ENCODE assay signal across 8 cellular contexts in genomic region chr1:27366113-27366410, GRCh38. TPM values are rescaled to one million over a fixed set of nuclear protein-coding genes. Genes with fewer than 3 reads are reported as not detected.
DNase-seq lines count a peak whose midpoint lies in the region; ATAC-seq, FAIRE-seq and TF ChIP-seq lines count a peak whose summit lies in the region.

No MANE protein-coding gene starts in this region.

- intact Hi-C loops in HepG2 (cut with micrococcal nuclease; ENCODE audit: unreplicated experiment), result no loop called here

- in situ Hi-C loops in HepG2 (cut with HindIII; ENCODE audit: extremely low pct_ligation_motif_present, low pct_unique_long_range_greater_than_20kb), result no loop called here

- peaks cover 27% of the 10 kb centered on the region for H3K4me1 ChIP-seq in HepG2 (ENCODE audit: insufficient read depth, low read length)

- no peak for TF ChIP-seq CTCF in HFFc6 (IDR thresholded peaks at IDR 0.05)
- TF ChIP-seq CTCF in HepG2 (CRISPR knock-in tag; IDR thresholded peaks at IDR 0.05), result no peak

- POLR2A ChIA-PET in HepG2 (lab: Yijun Ruan, JAX), result interaction anchor here (0.6 to 3.2 kb wide), 14 partner anchors 12 to 407 kb away, joined by 3 to 20 read pairs (median 4); partner anchors contain the start of genes FAM76A, IFI6, SLC9A1 and STX12

- TF ChIP-seq EP300 in HepG2 (IDR thresholded peaks at IDR 0.05; ENCODE audit: low read depth in 2 of 2, low read length in 2 of 2), result no peak
- TF ChIP-seq EP300 in HepG2 (CRISPR knock-in tag; IDR thresholded peaks at IDR 0.05; ENCODE audit: borderline replicate concordance), result no peak

- no peaks in the 10 kb centered on the region for H3K9me3 ChIP-seq in HepG2 (ENCODE audit: low read length)

- H3K4me2 ChIP-seq in HepG2 (ENCODE audit: low read depth, low read length), result peak overlapping the region; percentile 84

- no peak for TF ChIP-seq RAD21 in HepG2 (CRISPR knock-in tag; IDR thresholded peaks at IDR 0.05)

- H3K27ac Mint-ChIP-seq in HFFc6, result peak overlapping the region; percentile 98

- BruUV-seq in HepG2 (replicated peaks; lab: Mats Ljungman, UMichigan), result no TSS peak

- peaks cover 19% of the 10 kb centered on the region for H3K4me1 Mint-ChIP-seq in HFFc6 (ENCODE audit: low read depth)

- H2AFZ ChIP-seq in HepG2 (ENCODE audit: low read length), result no peak overlapping the region

- DNase-seq in DMS114 treated with DMSO at 0.1 percent for 48 hours (lab: John Stamatoyannopoulos, UW; ENCODE audit: unreplicated experiment) (peak; percentile 78), HFFc6 (peak; percentile 53), NCI-H345 treated with DMSO at 0.1 percent for 48 hours (lab: John Stamatoyannopoulos, UW; ENCODE audit: unreplicated experiment) (peak; percentile 73), dermis blood vessel endothelial cell (peak; percentile 81), HepG2 (ENCODE audit: low spot score) (peak; percentile 52), OCI-M2 (lab: John Stamatoyannopoulos, UW; ENCODE audit: unreplicated experiment) (no peak)
- DNase-seq in activated CD4-positive, alpha-beta T cell treated with anti-CD3 and anti-CD28 coated beads, Interleukin-2, amount 50 U/mL, for 24 hours (ENCODE audit: low read depth in 1 of 2, low spot score in 1 of 2), result peak; percentile 43 to 53
- DNase-seq in stimulated activated CD4-positive, alpha-beta T cell treated with anti-CD3 and anti-CD28 coated beads, Interleukin-2, amount 100 ng/mL, for 24 hours, result peak; percentile 80 to 90

- peaks cover 2% of the 10 kb centered on the region for H3K27me3 Mint-ChIP-seq in HFFc6 (ENCODE audit: insufficient read depth)

- H3K9ac ChIP-seq in HepG2 (ENCODE audit: insufficient read depth, low read depth, low read length), result peak overlapping the region; percentile 66; the same call in 1 of the 2 replicates

- H3K79me2 ChIP-seq in HepG2 (ENCODE audit: insufficient read depth, low read length), result no peaks in the 10 kb centered on the region

- peak overlapping the region; percentile 33 for H3K27ac ChIP-seq in HepG2 (ENCODE audit: extremely low read length, insufficient read depth, low read length)

- no peak; a peak in 1 of 4 replicates for TF ChIP-seq POLR2A in HepG2 (IDR thresholded peaks at IDR 0.05; ENCODE audit: insufficient read depth in 1 of 2, low read depth in 2 of 2, low read length in 2 of 2)

- H3K36me3 Mint-ChIP-seq in HFFc6 (ENCODE audit: low read depth), result peaks cover 9% of the 10 kb centered on the region; the same call in 1 of the 2 replicates

- no peaks in the 10 kb centered on the region for H4K20me1 ChIP-seq in HepG2 (ENCODE audit: insufficient read depth, low read length)

- H3K9me3 Mint-ChIP-seq in HFFc6, result no peaks in the 10 kb centered on the region

- WGBS in HepG2 (ENCODE audit: low lambda C conversion rate), result 3% methylated on average over 10 of the region's 30 CpGs

- ATAC-seq in HepG2, result peak; percentile 64

- H3K27me3 ChIP-seq in HepG2 (ENCODE audit: control insufficient read depth in 1 of 2, insufficient read depth in 2 of 2, low read length in 2 of 2), result peaks cover 2 to 16% of the 10 kb centered on the region in 2 experiments; a peak in 3 of 5 replicates

- peak overlapping the region; percentile 64 to 84 (median 84); a peak in 5 of 6 replicates for H3K4me3 ChIP-seq in HepG2 (replicated peaks in 1 of 3; ENCODE audit: insufficient read depth in 1 of 3, low read depth in 2 of 3, low read length in 3 of 3)

- peak overlapping the region; percentile 92 for H3K4me3 Mint-ChIP-seq in HFFc6

- no peak for FAIRE-seq in HepG2 (lab: Jason Lieb, UNC)

- CTCF ChIA-PET in HepG2 (lab: Yijun Ruan, JAX; ENCODE audit: low intra/inter-chr PET ratio, low total read pairs), result interaction anchor here (1.1 kb wide), 1 partner anchor 22 kb away, joined by 3 read pairs; no protein-coding TSS in a partner anchor

- H3K36me3 ChIP-seq in HepG2 (replicated peaks in 1 of 2; ENCODE audit: control insufficient read depth in 1 of 2, insufficient read depth in 2 of 2, low read length in 2 of 2), result no peaks in the 10 kb centered on the region

RNA-seq across cellular contexts. Expression of gene MAP3K6, which starts 0.7 kb away (rescaled TPM):
- total RNA-seq in HFFc6 (2021; fragmentation: NEBNext Ultra II Directional; extraction: Animal tissue kit (Norgen Biotek cat#: 25700)), result 10 to 100 TPM; 22.6 to 30.8 (median 27.7) TPM
- total RNA-seq in dermis blood vessel endothelial cell (6.6 and 10.3 TPM in 2 replicates), HepG2 (2016; rRNA removed; fragmentation: Illumina TruSeq; extraction: Trizol) (2.7 and 3.5 TPM in 2 replicates)
- total RNA-seq in HepG2 (2016; cell fraction: cytosol; rRNA removed; fragmentation: Illumina TruSeq; extraction: Trizol; ENCODE audit: low read depth), result 0.62 and 2.3 TPM in 2 replicates
- 2.6 and 2.8 TPM in 2 replicates for total RNA-seq in HepG2 (2016; cell fraction: insoluble cytoplasmic fraction; rRNA removed; fragmentation: Illumina TruSeq; extraction: Trizol)
- 0.93 and 0.99 TPM in 2 replicates for total RNA-seq in HepG2 (2016; cell fraction: membrane; rRNA removed; fragmentation: Illumina TruSeq; extraction: Trizol)
- total RNA-seq in HepG2 (2016; cell fraction: nucleus; rRNA removed; fragmentation: Illumina TruSeq; extraction: Trizol), result 1.8 and 2.3 TPM in 2 replicates
- 2.7 and 3.2 TPM in 2 replicates for polyA plus RNA-seq in HepG2 (2011; rRNA removed)
- 1.2 and 1.4 TPM in 2 replicates for polyA plus RNA-seq in HepG2 (2011; cell fraction: cytosol; rRNA removed)
- 20.8 and 29.2 TPM in 2 replicates for polyA plus RNA-seq in HepG2 (2011; cell fraction: nucleus; rRNA removed)
- 0.97 and 2.1 TPM in 2 replicates for polyA plus RNA-seq in HepG2 (2012)
- polyA plus RNA-seq in HepG2 (2016; cell fraction: cytosol; fragmentation: Illumina TruSeq; extraction: Trizol; ENCODE audit: low read depth), result 0.44 and 1.2 TPM in 2 replicates
- 2.4 and 2.8 TPM in 2 replicates for polyA plus RNA-seq in HepG2 (2016; cell fraction: insoluble cytoplasmic fraction; fragmentation: Illumina TruSeq; extraction: Trizol; ENCODE audit: low read depth)
- polyA plus RNA-seq in HepG2 (2016; cell fraction: membrane; fragmentation: Illumina TruSeq; extraction: Trizol; ENCODE audit: low read depth), result 1.1 and 1.2 TPM in 2 replicates
- polyA plus RNA-seq in HepG2 (2016; cell fraction: nucleus; fragmentation: Illumina TruSeq; extraction: Trizol; ENCODE audit: insufficient read depth, low read depth), result 5.1 and 8.1 TPM in 2 replicates
- polyA minus RNA-seq in HepG2 (2011; rRNA and poly(A)+ RNA removed; ENCODE audit: low replicate concordance), result 5.7 and 12.4 TPM in 2 replicates
- polyA minus RNA-seq in HepG2 (2011; cell fraction: cytosol; rRNA and poly(A)+ RNA removed), result 0.59 and 1.5 TPM in 2 replicates
- polyA minus RNA-seq in HepG2 (2011; cell fraction: nucleus; rRNA and poly(A)+ RNA removed), result 3.4 and 4.0 TPM in 2 replicates

RNA-seq across cellular contexts. Expression of gene FCN3, which starts 8.6 kb away (rescaled TPM):
- not detected for total RNA-seq in HFFc6 (2021; fragmentation: NEBNext Ultra II Directional; extraction: Animal tissue kit (Norgen Biotek cat#: 25700))
- 0.09 TPM in 1 of 2 replicates, not detected in the other for total RNA-seq in dermis blood vessel endothelial cell
- not detected in 2 replicates for total RNA-seq in HepG2 (2016; rRNA removed; fragmentation: Illumina TruSeq; extraction: Trizol)
- not detected in 2 replicates for total RNA-seq in HepG2 (2016; cell fraction: cytosol; rRNA removed; fragmentation: Illumina TruSeq; extraction: Trizol; ENCODE audit: low read depth)
- total RNA-seq in HepG2 (2016; cell fraction: insoluble cytoplasmic fraction; rRNA removed; fragmentation: Illumina TruSeq; extraction: Trizol), result not detected in 2 replicates
- not detected in 2 replicates for total RNA-seq in HepG2 (2016; cell fraction: membrane; rRNA removed; fragmentation: Illumina TruSeq; extraction: Trizol)
- not detected in 2 replicates for total RNA-seq in HepG2 (2016; cell fraction: nucleus; rRNA removed; fragmentation: Illumina TruSeq; extraction: Trizol)
- polyA plus RNA-seq in HepG2 (2011; rRNA removed), result not detected in 2 replicates
- polyA plus RNA-seq in HepG2 (2011; cell fraction: cytosol; rRNA removed), result not detected in 2 replicates
- not detected in 2 replicates for polyA plus RNA-seq in HepG2 (2011; cell fraction: nucleus; rRNA removed)
- polyA plus RNA-seq in HepG2 (2012), result not detected in 2 replicates
- polyA plus RNA-seq in HepG2 (2016; cell fraction: cytosol; fragmentation: Illumina TruSeq; extraction: Trizol; ENCODE audit: low read depth), result not detected in 2 replicates
- not detected in 2 replicates for polyA plus RNA-seq in HepG2 (2016; cell fraction: insoluble cytoplasmic fraction; fragmentation: Illumina TruSeq; extraction: Trizol; ENCODE audit: low read depth)
- not detected in 2 replicates for polyA plus RNA-seq in HepG2 (2016; cell fraction: membrane; fragmentation: Illumina TruSeq; extraction: Trizol; ENCODE audit: low read depth)
- polyA plus RNA-seq in HepG2 (2016; cell fraction: nucleus; fragmentation: Illumina TruSeq; extraction: Trizol; ENCODE audit: insufficient read depth, low read depth), result not detected in 2 replicates
- polyA minus RNA-seq in HepG2 (2011; rRNA and poly(A)+ RNA removed; ENCODE audit: low replicate concordance), result not detected in 2 replicates
- not detected in 2 replicates for polyA minus RNA-seq in HepG2 (2011; cell fraction: cytosol; rRNA and poly(A)+ RNA removed)
- not detected in 2 replicates for polyA minus RNA-seq in HepG2 (2011; cell fraction: nucleus; rRNA and poly(A)+ RNA removed)

RNA-seq across cellular contexts. Expression of gene CD164L2, which starts 17.1 kb away (rescaled TPM):
- not detected for total RNA-seq in HFFc6 (2021; fragmentation: NEBNext Ultra II Directional; extraction: Animal tissue kit (Norgen Biotek cat#: 25700))
- not detected in 2 replicates for total RNA-seq in dermis blood vessel endothelial cell
- not detected in 2 replicates for total RNA-seq in HepG2 (2016; rRNA removed; fragmentation: Illumina TruSeq; extraction: Trizol)
- not detected in 2 replicates for total RNA-seq in HepG2 (2016; cell fraction: cytosol; rRNA removed; fragmentation: Illumina TruSeq; extraction: Trizol; ENCODE audit: low read depth)
- total RNA-seq in HepG2 (2016; cell fraction: insoluble cytoplasmic fraction; rRNA removed; fragmentation: Illumina TruSeq; extraction: Trizol), result not detected in 2 replicates
- not detected in 2 replicates for total RNA-seq in HepG2 (2016; cell fraction: membrane; rRNA removed; fragmentation: Illumina TruSeq; extraction: Trizol)
- total RNA-seq in HepG2 (2016; cell fraction: nucleus; rRNA removed; fragmentation: Illumina TruSeq; extraction: Trizol), result not detected in 2 replicates
- not detected in 2 replicates for polyA plus RNA-seq in HepG2 (2011; rRNA removed)
- polyA plus RNA-seq in HepG2 (2011; cell fraction: cytosol; rRNA removed), result not detected in 2 replicates
- polyA plus RNA-seq in HepG2 (2011; cell fraction: nucleus; rRNA removed), result 0.17 and 0.21 TPM in 2 replicates
- polyA plus RNA-seq in HepG2 (2012), result not detected in 2 replicates
- polyA plus RNA-seq in HepG2 (2016; cell fraction: cytosol; fragmentation: Illumina TruSeq; extraction: Trizol; ENCODE audit: low read depth), result not detected in 2 replicates
- not detected in 2 replicates for polyA plus RNA-seq in HepG2 (2016; cell fraction: insoluble cytoplasmic fraction; fragmentation: Illumina TruSeq; extraction: Trizol; ENCODE audit: low read depth)
- not detected in 2 replicates for polyA plus RNA-seq in HepG2 (2016; cell fraction: membrane; fragmentation: Illumina TruSeq; extraction: Trizol; ENCODE audit: low read depth)
- not detected in 2 replicates for polyA plus RNA-seq in HepG2 (2016; cell fraction: nucleus; fragmentation: Illumina TruSeq; extraction: Trizol; ENCODE audit: insufficient read depth, low read depth)
- polyA minus RNA-seq in HepG2 (2011; rRNA and poly(A)+ RNA removed; ENCODE audit: low replicate concordance), result 0.16 TPM in 1 of 2 replicates, not detected in the other
- polyA minus RNA-seq in HepG2 (2011; cell fraction: cytosol; rRNA and poly(A)+ RNA removed), result not detected in 2 replicates
- not detected in 2 replicates for polyA minus RNA-seq in HepG2 (2011; cell fraction: nucleus; rRNA and poly(A)+ RNA removed)

RNA-seq across cellular contexts. Expression of gene SYTL1, which starts 24.2 kb away (rescaled TPM):
- under 1 TPM in 2 of 6 experiments, not detected in 4; 0.08 to 0.45 TPM for total RNA-seq in HFFc6 (2021; fragmentation: NEBNext Ultra II Directional; extraction: Animal tissue kit (Norgen Biotek cat#: 25700))
- not detected in 2 replicates for total RNA-seq in dermis blood vessel endothelial cell
- total RNA-seq in HepG2 (2016; rRNA removed; fragmentation: Illumina TruSeq; extraction: Trizol), result 9.1 and 17.8 TPM in 2 replicates
- total RNA-seq in HepG2 (2016; cell fraction: cytosol; rRNA removed; fragmentation: Illumina TruSeq; extraction: Trizol; ENCODE audit: low read depth), result 5.6 TPM in 2 replicates
- total RNA-seq in HepG2 (2016; cell fraction: insoluble cytoplasmic fraction; rRNA removed; fragmentation: Illumina TruSeq; extraction: Trizol), result 7.9 and 19.8 TPM in 2 replicates
- 7.4 and 8.0 TPM in 2 replicates for total RNA-seq in HepG2 (2016; cell fraction: membrane; rRNA removed; fragmentation: Illumina TruSeq; extraction: Trizol)
- 15.9 and 19.3 TPM in 2 replicates for total RNA-seq in HepG2 (2016; cell fraction: nucleus; rRNA removed; fragmentation: Illumina TruSeq; extraction: Trizol)
- 11.1 and 15.8 TPM in 2 replicates for polyA plus RNA-seq in HepG2 (2011; rRNA removed)
- polyA plus RNA-seq in HepG2 (2011; cell fraction: cytosol; rRNA removed), result 4.7 and 8.4 TPM in 2 replicates
- polyA plus RNA-seq in HepG2 (2011; cell fraction: nucleus; rRNA removed), result 175 and 243 TPM in 2 replicates
- polyA plus RNA-seq in HepG2 (2012), result 7.2 and 8.3 TPM in 2 replicates
- 3.6 and 4.2 TPM in 2 replicates for polyA plus RNA-seq in HepG2 (2016; cell fraction: cytosol; fragmentation: Illumina TruSeq; extraction: Trizol; ENCODE audit: low read depth)
- 8.1 and 8.6 TPM in 2 replicates for polyA plus RNA-seq in HepG2 (2016; cell fraction: insoluble cytoplasmic fraction; fragmentation: Illumina TruSeq; extraction: Trizol; ENCODE audit: low read depth)
- 4.6 and 5.4 TPM in 2 replicates for polyA plus RNA-seq in HepG2 (2016; cell fraction: membrane; fragmentation: Illumina TruSeq; extraction: Trizol; ENCODE audit: low read depth)
- 45.3 and 50.8 TPM in 2 replicates for polyA plus RNA-seq in HepG2 (2016; cell fraction: nucleus; fragmentation: Illumina TruSeq; extraction: Trizol; ENCODE audit: insufficient read depth, low read depth)
- polyA minus RNA-seq in HepG2 (2011; rRNA and poly(A)+ RNA removed; ENCODE audit: low replicate concordance), result 0.21 and 11.5 TPM in 2 replicates
- 3.3 and 6.7 TPM in 2 replicates for polyA minus RNA-seq in HepG2 (2011; cell fraction: cytosol; rRNA and poly(A)+ RNA removed)
- 14.3 and 14.8 TPM in 2 replicates for polyA minus RNA-seq in HepG2 (2011; cell fraction: nucleus; rRNA and poly(A)+ RNA removed)

RNA-seq across cellular contexts. Expression of gene GPR3, which starts 26.4 kb away (rescaled TPM):
- 1 to 10 TPM; 2.3 to 3.3 (median 2.9) TPM for total RNA-seq in HFFc6 (2021; fragmentation: NEBNext Ultra II Directional; extraction: Animal tissue kit (Norgen Biotek cat#: 25700))
- total RNA-seq in dermis blood vessel endothelial cell (0.42 and 0.51 TPM in 2 replicates), HepG2 (2016; rRNA removed; fragmentation: Illumina TruSeq; extraction: Trizol) (0.88 and 1.00 TPM in 2 replicates)
- total RNA-seq in HepG2 (2016; cell fraction: cytosol; rRNA removed; fragmentation: Illumina TruSeq; extraction: Trizol; ENCODE audit: low read depth), result 0.26 and 0.61 TPM in 2 replicates
- 0.62 and 1.2 TPM in 2 replicates for total RNA-seq in HepG2 (2016; cell fraction: insoluble cytoplasmic fraction; rRNA removed; fragmentation: Illumina TruSeq; extraction: Trizol)
- 1.4 and 1.5 TPM in 2 replicates for total RNA-seq in HepG2 (2016; cell fraction: membrane; rRNA removed; fragmentation: Illumina TruSeq; extraction: Trizol)
- 1.2 and 1.3 TPM in 2 replicates for total RNA-seq in HepG2 (2016; cell fraction: nucleus; rRNA removed; fragmentation: Illumina TruSeq; extraction: Trizol)
- 2.6 and 2.7 TPM in 2 replicates for polyA plus RNA-seq in HepG2 (2011; rRNA removed)
- 2.8 and 3.5 TPM in 2 replicates for polyA plus RNA-seq in HepG2 (2011; cell fraction: cytosol; rRNA removed)
- 2.1 and 2.9 TPM in 2 replicates for polyA plus RNA-seq in HepG2 (2011; cell fraction: nucleus; rRNA removed)
- polyA plus RNA-seq in HepG2 (2012), result 1.5 and 2.0 TPM in 2 replicates
- polyA plus RNA-seq in HepG2 (2016; cell fraction: cytosol; fragmentation: Illumina TruSeq; extraction: Trizol; ENCODE audit: low read depth), result 1.1 TPM in 2 replicates
- polyA plus RNA-seq in HepG2 (2016; cell fraction: insoluble cytoplasmic fraction; fragmentation: Illumina TruSeq; extraction: Trizol; ENCODE audit: low read depth), result 1.2 and 1.5 TPM in 2 replicates
- 1.9 and 2.4 TPM in 2 replicates for polyA plus RNA-seq in HepG2 (2016; cell fraction: membrane; fragmentation: Illumina TruSeq; extraction: Trizol; ENCODE audit: low read depth)
- 2.8 TPM in 2 replicates for polyA plus RNA-seq in HepG2 (2016; cell fraction: nucleus; fragmentation: Illumina TruSeq; extraction: Trizol; ENCODE audit: insufficient read depth, low read depth)
- polyA minus RNA-seq in HepG2 (2011; rRNA and poly(A)+ RNA removed; ENCODE audit: low replicate concordance), result 1.1 and 7.0 TPM in 2 replicates
- 1.4 and 1.7 TPM in 2 replicates for polyA minus RNA-seq in HepG2 (2011; cell fraction: cytosol; rRNA and poly(A)+ RNA removed)
- 0.50 and 0.90 TPM in 2 replicates for polyA minus RNA-seq in HepG2 (2011; cell fraction: nucleus; rRNA and poly(A)+ RNA removed)
